31 cellular contexts compared by ENCODE assay signal in genomic region chr12:116578051-116578450, GRCh38. TPM values are rescaled to one million over a fixed set of nuclear protein-coding genes. Genes with fewer than 3 reads are reported as not detected.
"Had no signal": no experiment of that assay in that cellular context is flagged by ENCODE, and none has a peak within 500 bp of the region (broad histone marks: within the 10 kb centered on the region; RNA-seq: fewer than 3 reads in every experiment).

No MANE protein-coding gene starts in this region.

- H3K4me1 Mint-ChIP-seq: stimulated activated effector memory CD8-positive, alpha-beta T cell treated with anti-CD3 and anti-CD28 coated beads, Interleukin-12 subunit alpha, Interleukin-12 subunit beta, amount 100 ng/mL, for 72 hours had no signal

- H3K9ac ChIP-seq: parathyroid adenoma had no signal

- H3K27me3 Mint-ChIP-seq: naive thymus-derived CD8-positive, alpha-beta T cell; stimulated activated naive B cell treated with anti-CD40 and anti-IgM and Interleukin-4, amounts not matched to agents 10 μg/mL and 1 μg/mL and 100 μg/mL, for 72 hours; stimulated activated naive CD8-positive, alpha-beta T cell treated with anti-CD3 and anti-CD28 coated beads, Interleukin-15, Interleukin-2, amounts not matched to agents 100 ng/mL and 50 ng/mL, for 24 hours had no signal

- H3K4me1 ChIP-seq: parathyroid adenoma, psoas muscle, right lobe of liver, sigmoid colon, upper lobe of left lung, uterus had no signal

- H2AFZ ChIP-seq: parathyroid adenoma had no signal

- H3K27ac ChIP-seq: ovary, parathyroid adenoma, psoas muscle, right lobe of liver, sigmoid colon, stomach, thoracic aorta, thyroid gland, tibial nerve, upper lobe of left lung, uterus had no signal

- H3K27me3 ChIP-seq: ovary, right lobe of liver, sigmoid colon, stomach, thyroid gland, tibial nerve, upper lobe of left lung, uterus had no signal

- H3K4me3 ChIP-seq: ovary, psoas muscle, right lobe of liver, sigmoid colon, stomach, thoracic aorta, thyroid gland, tibial nerve, upper lobe of left lung, uterus had no signal

- ATAC-seq: naive thymus-derived CD8-positive, alpha-beta T cell; natural killer cell treated with Interleukin-12 subunit alpha and Interleukin-12 subunit beta and Interleukin-15 and Interleukin-18, amount 100 ng/mL, for 72 hours; psoas muscle; right cardiac atrium; right lobe of liver; stimulated activated effector memory CD8-positive, alpha-beta T cell treated with anti-CD3 and anti-CD28 coated beads, Interleukin-12 subunit alpha, Interleukin-12 subunit beta, amount 100 ng/mL, for 72 hours; stimulated activated naive B cell treated with anti-CD40 and anti-IgM and Interleukin-4, amounts not matched to agents 10 μg/mL and 1 μg/mL and 100 μg/mL, for 72 hours had no signal

- H3K36me3 Mint-ChIP-seq: naive thymus-derived CD8-positive, alpha-beta T cell; natural killer cell treated with Interleukin-12 subunit alpha and Interleukin-12 subunit beta and Interleukin-15 and Interleukin-18, amount 100 ng/mL, for 72 hours; stimulated activated effector memory CD8-positive, alpha-beta T cell treated with anti-CD3 and anti-CD28 coated beads, Interleukin-12 subunit alpha, Interleukin-12 subunit beta, amount 100 ng/mL, for 72 hours; stimulated activated naive B cell treated with anti-CD40 and anti-IgM and Interleukin-4, amounts not matched to agents 10 μg/mL and 1 μg/mL and 100 μg/mL, for 72 hours had no signal

- H3K4me3 Mint-ChIP-seq: naive thymus-derived CD8-positive, alpha-beta T cell; natural killer cell treated with Interleukin-12 subunit alpha and Interleukin-12 subunit beta and Interleukin-15 and Interleukin-18, amount 100 ng/mL, for 72 hours; nephron progenitor cell; neural crest cell; stimulated activated effector memory CD8-positive, alpha-beta T cell treated with anti-CD3 and anti-CD28 coated beads, Interleukin-12 subunit alpha, Interleukin-12 subunit beta, amount 100 ng/mL, for 72 hours; stimulated activated naive B cell treated with anti-CD40 and anti-IgM and Interleukin-4, amounts not matched to agents 10 μg/mL and 1 μg/mL and 100 μg/mL, for 72 hours; stimulated activated naive CD8-positive, alpha-beta T cell treated with anti-CD3 and anti-CD28 coated beads, Interleukin-15, Interleukin-2, amounts not matched to agents 100 ng/mL and 50 ng/mL, for 24 hours had no signal

- H3K9me3 ChIP-seq: ovary, psoas muscle, right lobe of liver, sigmoid colon, stomach, thoracic aorta, thyroid gland, tibial nerve, upper lobe of left lung, uterus had no signal

- H3K27ac Mint-ChIP-seq: naive thymus-derived CD8-positive, alpha-beta T cell; natural killer cell treated with Interleukin-12 subunit alpha and Interleukin-12 subunit beta and Interleukin-15 and Interleukin-18, amount 100 ng/mL, for 72 hours; nephron progenitor cell; progenitor cell of endocrine pancreas; stimulated activated effector memory CD8-positive, alpha-beta T cell treated with anti-CD3 and anti-CD28 coated beads, Interleukin-12 subunit alpha, Interleukin-12 subunit beta, amount 100 ng/mL, for 72 hours; stimulated activated naive B cell treated with anti-CD40 and anti-IgM and Interleukin-4, amounts not matched to agents 10 μg/mL and 1 μg/mL and 100 μg/mL, for 72 hours; stimulated activated naive CD8-positive, alpha-beta T cell treated with anti-CD3 and anti-CD28 coated beads, Interleukin-15, Interleukin-2, amounts not matched to agents 100 ng/mL and 50 ng/mL, for 24 hours had no signal

- H3K36me3 ChIP-seq: ovary, right lobe of liver, sigmoid colon, stomach, thoracic aorta, thyroid gland, tibial nerve, upper lobe of left lung, uterus had no signal

- H3K9me3 Mint-ChIP-seq: naive thymus-derived CD8-positive, alpha-beta T cell; natural killer cell treated with Interleukin-12 subunit alpha and Interleukin-12 subunit beta and Interleukin-15 and Interleukin-18, amount 100 ng/mL, for 72 hours; stimulated activated effector memory CD8-positive, alpha-beta T cell treated with anti-CD3 and anti-CD28 coated beads, Interleukin-12 subunit alpha, Interleukin-12 subunit beta, amount 100 ng/mL, for 72 hours; stimulated activated naive B cell treated with anti-CD40 and anti-IgM and Interleukin-4, amounts not matched to agents 10 μg/mL and 1 μg/mL and 100 μg/mL, for 72 hours; stimulated activated naive CD8-positive, alpha-beta T cell treated with anti-CD3 and anti-CD28 coated beads, Interleukin-15, Interleukin-2, amounts not matched to agents 100 ng/mL and 50 ng/mL, for 24 hours had no signal

- DNase-seq: naive thymus-derived CD8-positive, alpha-beta T cell; nephron progenitor cell; occipital lobe; ovary; posterior cingulate gyrus; psoas muscle; right cardiac atrium; right lobe of liver; sigmoid colon; small intestine; stimulated activated CD4-positive, alpha-beta T cell treated with anti-CD3 and anti-CD28 coated beads, Interleukin-15, amount 100 ng/mL, for 24 hours; stimulated activated CD4-positive, alpha-beta T cell treated with anti-CD3 and anti-CD28 coated beads, Interleukin-2, amount 100 ng/mL, for 24 hours; stimulated activated CD4-positive, alpha-beta T cell treated with anti-CD3 and anti-CD28 coated beads, Interleukin-2, amount 100 ng/mL, for 48 hours; stimulated activated CD4-positive, alpha-beta T cell treated with anti-CD3 and anti-CD28 coated beads, Interleukin-4, amount 100 ng/mL, for 24 hours; stimulated activated naive B cell treated with anti-CD40 and anti-IgM and Interleukin-4, amounts not matched to agents 10 μg/mL and 1 μg/mL and 100 μg/mL, for 72 hours; stimulated activated naive CD4-positive, alpha-beta T cell treated with Interleukin-2 at 50 U/mL for 16 hours; stomach; thyroid gland; trophoblast cell; upper lobe of left lung; uterus had no signal

RNA-seq across cellular contexts. Expression of gene MAP1LC3B2, which starts 18.9 kb away (rescaled TPM):
- total RNA-seq: skeletal muscle tissue, urinary bladder had no signal
